16 cellular contexts compared by ENCODE assay signal in genomic region chr15:101141926-101142527, GRCh38.
DNase-seq lines count a peak whose midpoint lies in the region; ATAC-seq, FAIRE-seq and TF ChIP-seq lines count a peak whose summit lies in the region.
"Had no signal": no experiment of that assay in that cellular context is flagged by ENCODE, and none has a peak within 500 bp of the region (broad histone marks: within the 10 kb centered on the region; RNA-seq: fewer than 3 reads in every experiment).

No MANE protein-coding gene starts in this region.

- TF ChIP-seq CTCF in K562 (IDR thresholded peaks at IDR 0.05 in 2 of 3, conservative IDR thresholded peaks at IDR 0.05 in 1 of 3; ENCODE audit: insufficient read depth in 2 of 3, low read depth in 1 of 3, low read length in 3 of 3) (no peak), sigmoid colon (IDR thresholded peaks at IDR 0.05) (no peak)

- TF ChIP-seq POLR2A in K562 (conservative IDR thresholded peaks at IDR 0.05) (no peak), sigmoid colon (IDR thresholded peaks at IDR 0.05) (no peak)

- H3K27me3 ChIP-seq in K562 (ENCODE audit: control insufficient read depth in 2 of 2, insufficient read depth in 2 of 2, low read length in 2 of 2): no peaks in the 10 kb centered on the region; a peak in 1 of 5 replicates
- no peaks in the 10 kb centered on the region for H3K27me3 ChIP-seq in sigmoid colon

- TF ChIP-seq RAD21 in K562 (CRISPR knock-in tag; conservative IDR thresholded peaks at IDR 0.05 in 1 of 2, IDR thresholded peaks at IDR 0.05 in 1 of 2): no peak

- H3K79me2 ChIP-seq in K562 (ENCODE audit: control insufficient read depth, insufficient read depth, low read length): no peaks in the 10 kb centered on the region

- no peaks in the 10 kb centered on the region for H3K9me1 ChIP-seq in K562 (ENCODE audit: control insufficient read depth, insufficient read depth, low read length)

- in situ Hi-C loops in K562 (cut with MboI): no loop called here

- H3K27me3 Mint-ChIP-seq in activated naive CD8-positive, alpha-beta T cell treated with anti-CD3 and anti-CD28 coated beads, Interleukin-2, amount 10 ng/mL, durations not matched to agents 7 days and 5 days: no peaks in the 10 kb centered on the region
- H3K27me3 Mint-ChIP-seq in activated naive CD8-positive, alpha-beta T cell treated with anti-CD3 and anti-CD28 coated beads, Interleukin-2, amount 50 U/mL, for 24 hours: no peaks in the 10 kb centered on the region

- intact Hi-C loops in K562 (cut with micrococcal nuclease) (no loop called here), sigmoid colon (cut with DNase I) (no loop called here)

- H3K4me1 ChIP-seq in K562 (replicated peaks in 1 of 2; ENCODE audit: control insufficient read depth in 2 of 2, insufficient read depth in 2 of 2, low read length in 2 of 2): peaks cover 16 to 18% of the 10 kb centered on the region in 2 experiments; a peak in 4 of 5 replicates
- H3K4me1 ChIP-seq in sigmoid colon: no peaks in the 10 kb centered on the region

- no peak overlapping the region for H3K4me2 ChIP-seq in K562 (ENCODE audit: insufficient read depth, low read length)

- no peak for TF ChIP-seq EP300 in K562 (IDR thresholded peaks at IDR 0.05; ENCODE audit: low read length)
- TF ChIP-seq EP300 in sigmoid colon (IDR thresholded peaks at IDR 0.05): no peak

- no peaks in the 10 kb centered on the region for H3K9me3 ChIP-seq in K562 (replicated peaks; ENCODE audit: control insufficient read depth, insufficient read depth, low read depth, low read length)
- H3K9me3 ChIP-seq in sigmoid colon: no peaks in the 10 kb centered on the region

- H3K27ac Mint-ChIP-seq in activated naive CD8-positive, alpha-beta T cell treated with anti-CD3 and anti-CD28 coated beads, Interleukin-2, amount 10 ng/mL, durations not matched to agents 7 days and 5 days: peak overlapping the region; percentile 3
- H3K27ac Mint-ChIP-seq in activated naive CD8-positive, alpha-beta T cell treated with anti-CD3 and anti-CD28 coated beads, Interleukin-2, amount 50 U/mL, for 24 hours: no peak overlapping the region
- H3K27ac Mint-ChIP-seq: CD14-positive monocyte; CD8-positive, alpha-beta T cell had no signal

- H3K4me1 Mint-ChIP-seq in activated naive CD8-positive, alpha-beta T cell treated with anti-CD3 and anti-CD28 coated beads, Interleukin-2, amount 10 ng/mL, durations not matched to agents 7 days and 5 days: peaks cover 18% of the 10 kb centered on the region
- peaks cover 11% of the 10 kb centered on the region for H3K4me1 Mint-ChIP-seq in activated naive CD8-positive, alpha-beta T cell treated with anti-CD3 and anti-CD28 coated beads, Interleukin-2, amount 50 U/mL, for 24 hours

- H3K4me3 Mint-ChIP-seq in activated naive CD8-positive, alpha-beta T cell treated with anti-CD3 and anti-CD28 coated beads, Interleukin-2, amount 10 ng/mL, durations not matched to agents 7 days and 5 days: no peak overlapping the region
- H3K4me3 Mint-ChIP-seq in activated naive CD8-positive, alpha-beta T cell treated with anti-CD3 and anti-CD28 coated beads, Interleukin-2, amount 50 U/mL, for 24 hours: no peak overlapping the region
- H3K4me3 Mint-ChIP-seq: CD14-positive monocyte; CD8-positive, alpha-beta T cell had no signal

- no peak overlapping the region for H2AFZ ChIP-seq in K562 (ENCODE audit: low read depth, low read length)

- CTCF ChIA-PET in K562 (lab: Yijun Ruan, JAX; ENCODE audit: low intra/inter-chr PET ratio): no interaction called here

- no peak for ATAC-seq in activated naive CD8-positive, alpha-beta T cell treated with anti-CD3 and anti-CD28 coated beads, Interleukin-2, amount 10 ng/mL, durations not matched to agents 7 days and 5 days (ENCODE audit: low read depth)
- ATAC-seq in activated naive CD8-positive, alpha-beta T cell treated with anti-CD3 and anti-CD28 coated beads, Interleukin-2, amount 50 U/mL, for 24 hours: no peak
- ATAC-seq in K562: no peak
- ATAC-seq: CD8-positive, alpha-beta T cell had no signal

- POLR2A ChIA-PET in activated naive CD8-positive, alpha-beta T cell treated with anti-CD3 and anti-CD28 coated beads, Interleukin-2, amount 10 ng/mL, durations not matched to agents 7 days and 5 days (lab: Charles Lee): no interaction called here
- POLR2A ChIA-PET in K562 (lab: Yijun Ruan, JAX): interaction anchor here (0.6 kb wide), 1 partner anchor 1318 kb away, joined by 4 read pairs; no protein-coding TSS in a partner anchor

- H3K4me3 ChIP-seq in K562 (no peak overlapping the region), sigmoid colon (no peak overlapping the region)

- H3K36me3 ChIP-seq in K562 (ENCODE audit: control insufficient read depth, insufficient read depth, low read length) (no peaks in the 10 kb centered on the region), sigmoid colon (no peaks in the 10 kb centered on the region)

- FAIRE-seq in K562 (lab: Jason Lieb, UNC): no peak
- FAIRE-seq: A204.1, D721Med, GM19239 had no signal

- H4K20me1 ChIP-seq in K562 (replicated peaks; ENCODE audit: control insufficient read depth, insufficient read depth, low read length): peaks cover 3% of the 10 kb centered on the region; the same call in 1 of the 2 replicates

- BruUV-seq in K562 (replicated peaks; lab: Mats Ljungman, UMichigan): no TSS peak

- H3K9me3 Mint-ChIP-seq in activated naive CD8-positive, alpha-beta T cell treated with anti-CD3 and anti-CD28 coated beads, Interleukin-2, amount 10 ng/mL, durations not matched to agents 7 days and 5 days: no peaks in the 10 kb centered on the region
- no peaks in the 10 kb centered on the region for H3K9me3 Mint-ChIP-seq in activated naive CD8-positive, alpha-beta T cell treated with anti-CD3 and anti-CD28 coated beads, Interleukin-2, amount 50 U/mL, for 24 hours
- H3K9me3 Mint-ChIP-seq: CD8-positive, alpha-beta T cell had no signal

- H3K9ac ChIP-seq in K562 (ENCODE audit: insufficient read depth in 1 of 2, low read depth in 2 of 2, low read length in 2 of 2): no peak overlapping the region

- no peaks in the 10 kb centered on the region for H3K36me3 Mint-ChIP-seq in activated naive CD8-positive, alpha-beta T cell treated with anti-CD3 and anti-CD28 coated beads, Interleukin-2, amount 10 ng/mL, durations not matched to agents 7 days and 5 days
- H3K36me3 Mint-ChIP-seq in activated naive CD8-positive, alpha-beta T cell treated with anti-CD3 and anti-CD28 coated beads, Interleukin-2, amount 50 U/mL, for 24 hours (ENCODE audit: low read depth): no peaks in the 10 kb centered on the region
- H3K36me3 Mint-ChIP-seq: CD14-positive monocyte; CD8-positive, alpha-beta T cell had no signal

- no peak for DNase-seq in activated naive CD8-positive, alpha-beta T cell treated with anti-CD3 and anti-CD28 coated beads, Interleukin-2, amount 10 ng/mL, durations not matched to agents 7 days and 5 days
- no peak for DNase-seq in activated naive CD8-positive, alpha-beta T cell treated with anti-CD3 and anti-CD28 coated beads, Interleukin-2, amount 50 U/mL, for 24 hours
- DNase-seq in K562 (ENCODE audit: extremely low read depth in 1 of 4, low spot score in 3 of 4) (no peak), sigmoid colon (peak; percentile 15), DMS 273 (lab: John Stamatoyannopoulos, UW; ENCODE audit: unreplicated experiment) (no peak)
- no peak for DNase-seq in stimulated activated naive CD4-positive, alpha-beta T cell treated with Interleukin-2 at 50 U/mL for 16 hours (lab: John Stamatoyannopoulos, UW)
- no peak for DNase-seq in stimulated activated CD4-positive, alpha-beta T cell treated with anti-CD3 and anti-CD28 coated beads, Interleukin-4, amount 100 ng/mL, for 1 hour
- DNase-seq: CD8-positive, alpha-beta T cell; COR-L47; DND-41; GDM1; HCEC 1CT had no signal

- H3K27ac ChIP-seq in K562 (ENCODE audit: extremely low read depth, low read depth, low read length): no peak overlapping the region
- H3K27ac ChIP-seq in sigmoid colon: no peak overlapping the region

TF ChIP-seq in K562, 482 proteins besides CTCF, POLR2A, EP300 and RAD21:
- TF ChIP-seq EGR1 (conservative IDR thresholded peaks at IDR 0.05) (0 out of 2 replicates have a peak, but pooled peaks have one; percentile 10), MCM3 (IDR thresholded peaks at IDR 0.05) (0 out of 2 replicates have a peak, but pooled peaks have one; percentile 4), MCM2 (IDR thresholded peaks at IDR 0.05; ENCODE audit: low read depth) (no peak), CBFA2T3 (IDR thresholded peaks at IDR 0.05) (peak; percentile 17; the same call in 1 of the 2 replicates), IRF2 (CRISPR knock-in tag; IDR thresholded peaks at IDR 0.05) (no peak)
- TF ChIP-seq, protein P1, sequence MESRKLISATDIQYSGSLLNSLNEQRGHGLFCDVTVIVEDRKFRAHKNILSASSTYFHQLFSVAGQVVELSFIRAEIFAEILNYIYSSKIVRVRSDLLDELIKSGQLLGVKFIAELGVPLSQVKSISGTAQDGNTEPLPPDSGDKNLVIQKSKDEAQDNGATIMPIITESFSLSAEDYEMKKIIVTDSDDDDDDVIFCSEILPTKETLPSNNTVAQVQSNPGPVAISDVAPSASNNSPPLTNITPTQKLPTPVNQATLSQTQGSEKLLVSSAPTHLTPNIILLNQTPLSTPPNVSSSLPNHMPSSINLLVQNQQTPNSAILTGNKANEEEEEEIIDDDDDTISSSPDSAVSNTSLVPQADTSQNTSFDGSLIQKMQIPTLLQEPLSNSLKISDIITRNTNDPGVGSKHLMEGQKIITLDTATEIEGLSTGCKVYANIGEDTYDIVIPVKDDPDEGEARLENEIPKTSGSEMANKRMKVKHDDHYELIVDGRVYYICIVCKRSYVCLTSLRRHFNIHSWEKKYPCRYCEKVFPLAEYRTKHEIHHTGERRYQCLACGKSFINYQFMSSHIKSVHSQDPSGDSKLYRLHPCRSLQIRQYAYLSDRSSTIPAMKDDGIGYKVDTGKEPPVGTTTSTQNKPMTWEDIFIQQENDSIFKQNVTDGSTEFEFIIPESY (CRISPR knock-in tag; IDR thresholded peaks at IDR 0.05): no peak
